Comparison of ENCODE assay signal across 12 cellular contexts in genomic region chr9:133701321-133701980, GRCh38. TPM values are rescaled to one million over a fixed set of nuclear protein-coding genes. Genes with fewer than 3 reads are reported as not detected.
DNase-seq lines count a peak whose midpoint lies in the region; ATAC-seq and TF ChIP-seq lines count a peak whose summit lies in the region.
"Had no signal": no experiment of that assay in that cellular context is flagged by ENCODE, and none has a peak within 500 bp of the region (broad histone marks: within the 10 kb centered on the region; RNA-seq: fewer than 3 reads in every experiment).

No MANE protein-coding gene starts in this region.

- H3K27me3 ChIP-seq in DND-41 (ENCODE audit: insufficient read depth, low read length, poor library complexity): no peaks in the 10 kb centered on the region
- H3K27me3 ChIP-seq in skeletal muscle satellite cell (ENCODE audit: control insufficient read depth, insufficient read depth, low read length): peaks cover 4% of the 10 kb centered on the region
- H3K27me3 ChIP-seq: uterus had no signal

- H3K27me3 Mint-ChIP-seq in chondrocyte (ENCODE audit: low read depth): peaks cover 21% of the 10 kb centered on the region

- no peak overlapping the region for H3K4me3 Mint-ChIP-seq in chondrocyte (ENCODE audit: unreplicated experiment)
- H3K4me3 Mint-ChIP-seq: neural crest cell had no signal

- H3K27ac Mint-ChIP-seq in chondrocyte (ENCODE audit: unreplicated experiment): no peak overlapping the region

- no peak overlapping the region for H2AFZ ChIP-seq in DND-41 (ENCODE audit: low read depth, low read length)

- no peaks in the 10 kb centered on the region; the same call in 1 of the 2 replicates for H4K20me1 ChIP-seq in DND-41 (ENCODE audit: insufficient read depth, low read length)

- peaks cover 40% of the 10 kb centered on the region for H3K4me1 ChIP-seq in DND-41 (ENCODE audit: insufficient read depth, low read length)
- H3K4me1 ChIP-seq in skeletal muscle satellite cell (ENCODE audit: control insufficient read depth, insufficient read depth, low read length): peaks cover 26% of the 10 kb centered on the region
- H3K4me1 ChIP-seq: uterus had no signal

- no peaks in the 10 kb centered on the region for H3K4me1 Mint-ChIP-seq in chondrocyte (ENCODE audit: low read depth)
- H3K4me1 Mint-ChIP-seq: neural crest cell had no signal

- peak; percentile 55 for DNase-seq in DND-41
- DNase-seq in activated CD4-positive, alpha-beta T cell treated with anti-CD3 and anti-CD28 coated beads, Interleukin-2, amount 50 U/mL, for 4 hours: peak; percentile 50 to 59
- peak; percentile 63 for DNase-seq in chondrocyte (ENCODE audit: low spot score)
- DNase-seq in NCI-H2029 treated with DMSO at 0.1 percent for 48 hours (lab: John Stamatoyannopoulos, UW): no peak
- no peak for DNase-seq in NCI-H2081 treated with DMSO at 0.1 percent for 48 hours (lab: John Stamatoyannopoulos, UW)
- DNase-seq: DMS53 had no signal

- H3K9ac ChIP-seq in DND-41 (ENCODE audit: low read depth, low read length) (peak overlapping the region; percentile 47), skeletal muscle satellite cell (ENCODE audit: low read depth, low read length) (peak overlapping the region; percentile 35)

- no peaks in the 10 kb centered on the region for H3K79me2 ChIP-seq in DND-41 (ENCODE audit: insufficient read depth, low read length)

- H3K4me2 ChIP-seq in DND-41 (ENCODE audit: insufficient read depth, low read length): peak overlapping the region; percentile 62
- peak overlapping the region; percentile 10 for H3K4me2 ChIP-seq in skeletal muscle satellite cell (ENCODE audit: low read length)

- peaks cover 1% of the 10 kb centered on the region for H3K36me3 Mint-ChIP-seq in chondrocyte (ENCODE audit: low read depth)

- TF ChIP-seq CTCF in DND-41 (IDR thresholded peaks at IDR 0.05; ENCODE audit: borderline replicate concordance, extremely low read depth, low read length, poor library complexity, severe bottlenecking) (no peak), chondrocyte (IDR thresholded peaks at IDR 0.05) (no peak)

- peak overlapping the region in 1 of 2 experiments; percentile 39; a peak in 1 of 4 replicates for H3K4me3 ChIP-seq in DND-41 (ENCODE audit: low read depth in 1 of 2, low read length in 2 of 2)
- no peak overlapping the region for H3K4me3 ChIP-seq in skeletal muscle satellite cell (ENCODE audit: low read length)

- no peaks in the 10 kb centered on the region for H3K36me3 ChIP-seq in DND-41 (ENCODE audit: insufficient read depth, low read length)
- H3K36me3 ChIP-seq in skeletal muscle satellite cell (ENCODE audit: insufficient read depth, low read length): no peaks in the 10 kb centered on the region
- H3K36me3 ChIP-seq: esophagus muscularis mucosa, uterus had no signal

- peaks cover 5% of the 10 kb centered on the region for H3K9me3 Mint-ChIP-seq in chondrocyte (ENCODE audit: low read depth)
- H3K9me3 Mint-ChIP-seq: neural crest cell had no signal

- ATAC-seq in DND-41 (ENCODE audit: insufficient read depth, low read depth) (peak; percentile 32), GM18873 (IDR thresholded peaks at IDR 0.05; ENCODE audit: low FRiP score, unreplicated experiment) (no peak), HG03442 (IDR thresholded peaks at IDR 0.05; ENCODE audit: unreplicated experiment) (no peak)

- peak overlapping the region; percentile 80 for H3K27ac ChIP-seq in DND-41 (ENCODE audit: low read length)

- H3K9me3 ChIP-seq in DND-41 (ENCODE audit: insufficient read depth, low read length, severe bottlenecking) (no peaks in the 10 kb centered on the region), skeletal muscle satellite cell (replicated peaks; ENCODE audit: low read length) (no peaks in the 10 kb centered on the region)
- H3K9me3 ChIP-seq: esophagus muscularis mucosa, uterus had no signal

RNA-seq across cellular contexts. Expression of gene SARDH, which starts 36.7 kb away (rescaled TPM):
- total RNA-seq in chondrocyte: 0.74 to 1.2 TPM in 2 of 3 replicates, not detected in the other
- total RNA-seq in skeletal muscle satellite cell (2012; rRNA removed): 3.5 and 7.1 TPM in 2 replicates

Comparison
In these comparisons a context has a peak if more than half of its experiments do, and no peak if none do; other contexts are left out.
1. DNase-seq: peak in DND-41 (single experiment), activated CD4-positive, alpha-beta T cell treated with anti-CD3 and anti-CD28 coated beads, Interleukin-2, amount 50 U/mL, for 4 hours (2 of 2) and chondrocyte (single experiment); none in NCI-H2029 treated with DMSO at 0.1 percent for 48 hours (single experiment) and NCI-H2081 treated with DMSO at 0.1 percent for 48 hours (single experiment).